In the genomic region with DNA sequence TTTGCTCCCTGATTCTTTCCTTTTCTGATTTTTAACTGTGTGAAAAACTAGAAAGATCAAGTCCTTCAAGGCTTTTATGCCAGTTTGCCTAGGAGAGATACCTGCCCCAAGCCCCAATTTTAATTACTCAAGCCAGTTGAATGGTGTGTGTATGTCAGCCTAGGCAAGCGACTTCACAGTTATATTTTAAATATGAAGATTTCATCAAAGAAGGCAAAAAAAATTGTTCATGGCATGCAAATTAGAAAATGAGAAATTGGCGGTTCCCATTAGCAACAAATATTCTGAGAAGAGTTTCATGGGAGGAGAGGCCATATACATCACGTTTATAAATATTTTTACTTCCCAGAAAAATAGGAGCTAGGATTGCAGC, we compare ENCODE assay signal across 1 cellular context.
TF ChIP-seq lines count a peak whose summit lies in the region.

No MANE protein-coding gene starts in this region.

TF ChIP-seq in HEK293, 187 proteins besides CTCF, POLR2A, EP300 and RAD21 (continued from another document):
- TF ChIP-seq ZNF354C (tag by site-specific recombination; IDR thresholded peaks at IDR 0.05; ENCODE audit: borderline replicate concordance, low read depth), result no peak
- no peak for TF ChIP-seq REPIN1 (tag by site-specific recombination; IDR thresholded peaks at IDR 0.05; ENCODE audit: low read depth)
- no peak for TF ChIP-seq ZNF48 (tag by site-specific recombination; IDR thresholded peaks at IDR 0.05)
- TF ChIP-seq, protein P1, sequence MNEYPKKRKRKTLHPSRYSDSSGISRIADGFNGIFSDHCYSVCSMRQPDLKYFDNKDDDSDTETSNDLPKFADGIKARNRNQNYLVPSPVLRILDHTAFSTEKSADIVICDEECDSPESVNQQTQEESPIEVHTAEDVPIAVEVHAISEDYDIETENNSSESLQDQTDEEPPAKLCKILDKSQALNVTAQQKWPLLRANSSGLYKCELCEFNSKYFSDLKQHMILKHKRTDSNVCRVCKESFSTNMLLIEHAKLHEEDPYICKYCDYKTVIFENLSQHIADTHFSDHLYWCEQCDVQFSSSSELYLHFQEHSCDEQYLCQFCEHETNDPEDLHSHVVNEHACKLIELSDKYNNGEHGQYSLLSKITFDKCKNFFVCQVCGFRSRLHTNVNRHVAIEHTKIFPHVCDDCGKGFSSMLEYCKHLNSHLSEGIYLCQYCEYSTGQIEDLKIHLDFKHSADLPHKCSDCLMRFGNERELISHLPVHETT (tag by site-specific recombination; IDR thresholded peaks at IDR 0.05), result no peak
- TF ChIP-seq ZFP37 (tag by site-specific recombination; IDR thresholded peaks at IDR 0.05), result no peak
- TF ChIP-seq ZNF501 (tag by site-specific recombination; IDR thresholded peaks at IDR 0.05), result no peak
- no peak for TF ChIP-seq ZNF16 (tag by site-specific recombination; IDR thresholded peaks at IDR 0.05; ENCODE audit: low read depth)
- no peak for TF ChIP-seq ZNF404 (tag by site-specific recombination; IDR thresholded peaks at IDR 0.05)
TF ChIP-seq in HEK293: peak in this region for 0.
